Comparison of ENCODE assay signal across 12 cellular contexts in genomic region chr16:30951785-30952184, GRCh38. TPM values are rescaled to one million over a fixed set of nuclear protein-coding genes. Genes with fewer than 3 reads are reported as not detected.
DNase-seq lines count a peak whose midpoint lies in the region; ATAC-seq, FAIRE-seq and TF ChIP-seq lines count a peak whose summit lies in the region.
"Had no signal": no experiment of that assay in that cellular context is flagged by ENCODE, and none has a peak within 500 bp of the region (broad histone marks: within the 10 kb centered on the region; RNA-seq: fewer than 3 reads in every experiment).

No MANE protein-coding gene starts in this region.

- 17 to 33% (median 26%) methylated on average over 3 of the region's 3 CpGs for WGBS in psoas muscle, 3 donors

- intact Hi-C loops in CD4-positive, alpha-beta T cell (cut with DNase I, micrococcal nuclease): loop anchor here in 1 of 2 experiments (10.0 kb wide), 2 partner anchors 123 to 913 kb away; partner anchors contain the start of genes ZNF646 and ZNF668
- intact Hi-C loops in psoas muscle (cut with DNase I): no loop called here

- no peaks in the 10 kb centered on the region for H3K36me3 Mint-ChIP-seq in CD4-positive, alpha-beta T cell (ENCODE audit: low read depth)
- H3K36me3 Mint-ChIP-seq in astrocyte (ENCODE audit: low read depth, unreplicated experiment): no peaks in the 10 kb centered on the region

- no peak for ATAC-seq in CD4-positive, alpha-beta T cell (ENCODE audit: poor library complexity)
- no peak for ATAC-seq in psoas muscle
- no peak for ATAC-seq in HG03139 (IDR thresholded peaks at IDR 0.05; ENCODE audit: unreplicated experiment)
- no peak for ATAC-seq in HG03039 (IDR thresholded peaks at IDR 0.05; ENCODE audit: unreplicated experiment)

- peak overlapping the region; percentile 48 for H3K4me3 Mint-ChIP-seq in CD4-positive, alpha-beta T cell
- peak overlapping the region; percentile 14 for H3K4me3 Mint-ChIP-seq in astrocyte (ENCODE audit: unreplicated experiment)

- no peak for TF ChIP-seq POLR2A in H54 (IDR thresholded peaks at IDR 0.05; ENCODE audit: low read depth, low read length)

- no peaks in the 10 kb centered on the region for H3K9me3 ChIP-seq in CD4-positive, alpha-beta T cell (ENCODE audit: control insufficient read depth, low read length)
- no peaks in the 10 kb centered on the region for H3K9me3 ChIP-seq in astrocyte (ENCODE audit: insufficient read depth, low read depth, low read length)
- no peaks in the 10 kb centered on the region for H3K9me3 ChIP-seq in psoas muscle
- H3K9me3 ChIP-seq: BLaER1 treated with 17β-estradiol and CSF1 and Interleukin-3, amounts not matched to agents 10 nM and 100 nM had no signal

- H3K27ac ChIP-seq in CD4-positive, alpha-beta T cell (ENCODE audit: low read depth, low read length): no peak overlapping the region
- H3K27ac ChIP-seq in astrocyte (ENCODE audit: low read depth, low read length) (no peak overlapping the region), psoas muscle (peak overlapping the region; percentile 91)

- H3K27ac Mint-ChIP-seq in CD4-positive, alpha-beta T cell: no peak overlapping the region
- H3K27ac Mint-ChIP-seq in astrocyte (ENCODE audit: unreplicated experiment): no peak overlapping the region

- DNase-seq in CD4-positive, alpha-beta T cell: no peak
- peak; percentile 48 for DNase-seq in astrocyte (ENCODE audit: low read depth)
- DNase-seq in foreskin fibroblast: peak; percentile 43 to 80
- DNase-seq in psoas muscle: peak; percentile 74 to 81
- DNase-seq in RCC 7860 (ENCODE audit: low spot score): no peak
- DNase-seq in H54 (ENCODE audit: insufficient read length, low spot score): no peak
- DNase-seq: activated CD8-positive, alpha-beta memory T cell treated with anti-CD3 and anti-CD28 coated beads, Interleukin-2, amount 50 U/mL, for 4 hours; MM.1S had no signal

- CTCF ChIA-PET in CD4-positive, alpha-beta T cell (lab: Charles Lee): no interaction called here

- no peaks in the 10 kb centered on the region for H3K79me2 ChIP-seq in astrocyte (ENCODE audit: insufficient read depth, low read length)

- H3K27me3 Mint-ChIP-seq in CD4-positive, alpha-beta T cell: no peaks in the 10 kb centered on the region
- H3K27me3 Mint-ChIP-seq in astrocyte (ENCODE audit: low read depth, unreplicated experiment): no peaks in the 10 kb centered on the region

- H3K36me3 ChIP-seq in astrocyte (ENCODE audit: insufficient read depth, low read length): no peaks in the 10 kb centered on the region
- H3K36me3 ChIP-seq in psoas muscle (ENCODE audit: insufficient read depth in 1 of 2, low read depth in 1 of 2): no peaks in the 10 kb centered on the region

- peaks cover 14% of the 10 kb centered on the region for H4K20me1 ChIP-seq in astrocyte (ENCODE audit: insufficient read depth, low read length)

- H3K4me3 ChIP-seq in astrocyte (ENCODE audit: insufficient read depth, low read depth, low read length) (no peak overlapping the region), foreskin fibroblast (ENCODE audit: low read depth in 1 of 2, low read length in 2 of 2) (no peak overlapping the region), psoas muscle (no peak overlapping the region)

- no peaks in the 10 kb centered on the region for H3K27me3 ChIP-seq in CD4-positive, alpha-beta T cell (ENCODE audit: control insufficient read depth, insufficient read depth, low read length)
- no peaks in the 10 kb centered on the region for H3K27me3 ChIP-seq in astrocyte (ENCODE audit: insufficient read depth, low read length)
- H3K27me3 ChIP-seq in psoas muscle (ENCODE audit: insufficient read depth in 3 of 3, low read length in 2 of 3): no peaks in the 10 kb centered on the region
- H3K27me3 ChIP-seq: BLaER1 treated with 17β-estradiol and CSF1 and Interleukin-3, amounts not matched to agents 10 nM and 100 nM had no signal

- H3K4me1 ChIP-seq in astrocyte (ENCODE audit: insufficient read depth, low read length): peaks cover 19% of the 10 kb centered on the region
- H3K4me1 ChIP-seq in psoas muscle: peaks cover 23% of the 10 kb centered on the region

- peaks cover 21% of the 10 kb centered on the region for H3K4me1 Mint-ChIP-seq in CD4-positive, alpha-beta T cell (ENCODE audit: low read depth)
- H3K4me1 Mint-ChIP-seq in astrocyte (ENCODE audit: low read depth, unreplicated experiment): peaks cover 2% of the 10 kb centered on the region

- H2AFZ ChIP-seq in astrocyte (ENCODE audit: low read depth, low read length): no peak overlapping the region

- no peak for FAIRE-seq in astrocyte (lab: Jason Lieb, UNC)
- no peak for FAIRE-seq in RCC 7860 (lab: Jason Lieb, UNC)
- no peak for FAIRE-seq in H54 (lab: Jason Lieb, UNC)
- FAIRE-seq: endometrium had no signal

- POLR2A ChIA-PET in CD4-positive, alpha-beta T cell (lab: Charles Lee): no interaction called here

- no peak overlapping the region for H3K9ac ChIP-seq in astrocyte (ENCODE audit: low read length)

- no peak overlapping the region for H3K4me2 ChIP-seq in astrocyte (ENCODE audit: low read length)

- no peak for TF ChIP-seq CTCF in CD4-positive, alpha-beta T cell (IDR thresholded peaks at IDR 0.05)
- TF ChIP-seq CTCF in astrocyte (IDR thresholded peaks at IDR 0.05; ENCODE audit: insufficient read depth, low read depth, low read length) (no peak), foreskin fibroblast (IDR thresholded peaks at IDR 0.05; ENCODE audit: low read depth, low read length) (no peak), psoas muscle (IDR thresholded peaks at IDR 0.05) (no peak)

- no peaks in the 10 kb centered on the region for H3K9me3 Mint-ChIP-seq in CD4-positive, alpha-beta T cell
- H3K9me3 Mint-ChIP-seq in astrocyte (ENCODE audit: unreplicated experiment): no peaks in the 10 kb centered on the region

RNA-seq across cellular contexts. Expression of gene ORAI3, which starts 2.9 kb away (rescaled TPM):
- 1 to 10 TPM; 3.0 to 4.5 TPM for total RNA-seq in CD4-positive, alpha-beta T cell
- total RNA-seq in astrocyte (21.1 and 22.6 TPM in 2 replicates), psoas muscle (1 to 10 TPM; 3.6 to 5.8 (median 5.5) TPM)
- polyA plus RNA-seq in psoas muscle: 1 to 10 TPM; 3.5 to 6.0 (median 4.0) TPM

RNA-seq across cellular contexts. Expression of gene SETD1A, which starts 5.8 kb away (rescaled TPM):
- total RNA-seq in CD4-positive, alpha-beta T cell: 10 to 100 TPM; 40.1 to 41.2 TPM
- total RNA-seq in astrocyte (15.4 and 18.7 TPM in 2 replicates), psoas muscle (10 to 100 TPM; 13.3 to 19.0 (median 16.2) TPM)
- 10 to 100 TPM in 1 of 3 donors, 1 to 10 TPM in 2; 7.9 to 15.9 (median 9.4) TPM for polyA plus RNA-seq in psoas muscle

RNA-seq across cellular contexts. Expression of gene FBXL19, which starts 28.4 kb away (rescaled TPM):
- 1 to 10 TPM; 7.5 to 8.9 TPM for total RNA-seq in CD4-positive, alpha-beta T cell
- 42.3 and 42.5 TPM in 2 replicates for total RNA-seq in astrocyte
- 1 to 10 TPM; 3.4 to 4.2 (median 4.1) TPM for total RNA-seq in psoas muscle
- 1 to 10 TPM; 2.8 to 5.4 (median 2.8) TPM for polyA plus RNA-seq in psoas muscle

RNA-seq across cellular contexts. Expression of gene HSD3B7, which starts 33.2 kb away (rescaled TPM):
- under 1 TPM in 1 of 2 experiments, not detected in 1; 0.11 TPM for total RNA-seq in CD4-positive, alpha-beta T cell
- total RNA-seq in astrocyte (8.3 and 9.0 TPM in 2 replicates), psoas muscle (10 to 100 TPM in 1 of 4 donors, 1 to 10 TPM in 3; 3.2 to 12.8 (median 5.4) TPM)
- 1 to 10 TPM; 3.5 to 4.9 (median 4.1) TPM for polyA plus RNA-seq in psoas muscle

RNA-seq across cellular contexts. Expression of gene CTF1, which starts 55.4 kb away (rescaled TPM):
- under 1 TPM in 1 of 2 experiments, not detected in 1; 0.20 TPM for total RNA-seq in CD4-positive, alpha-beta T cell
- total RNA-seq in astrocyte (5.2 and 5.9 TPM in 2 replicates), psoas muscle (10 to 100 TPM in 1 of 4 donors, 1 to 10 TPM in 3; 8.5 to 16.6 (median 9.4) TPM)
- 1 to 10 TPM; 4.9 to 5.5 (median 5.2) TPM for polyA plus RNA-seq in psoas muscle

Comparison
In these comparisons a context has a peak if more than half of its experiments do, and no peak if none do; other contexts are left out.
1. DNase-seq: peak in astrocyte (single experiment), foreskin fibroblast (2 of 2) and psoas muscle (2 of 2); none in CD4-positive, alpha-beta T cell (0 of 10), RCC 7860 (single experiment) and H54 (single experiment).